Comparison of ENCODE assay signal across 1 cellular context in the genomic region with DNA sequence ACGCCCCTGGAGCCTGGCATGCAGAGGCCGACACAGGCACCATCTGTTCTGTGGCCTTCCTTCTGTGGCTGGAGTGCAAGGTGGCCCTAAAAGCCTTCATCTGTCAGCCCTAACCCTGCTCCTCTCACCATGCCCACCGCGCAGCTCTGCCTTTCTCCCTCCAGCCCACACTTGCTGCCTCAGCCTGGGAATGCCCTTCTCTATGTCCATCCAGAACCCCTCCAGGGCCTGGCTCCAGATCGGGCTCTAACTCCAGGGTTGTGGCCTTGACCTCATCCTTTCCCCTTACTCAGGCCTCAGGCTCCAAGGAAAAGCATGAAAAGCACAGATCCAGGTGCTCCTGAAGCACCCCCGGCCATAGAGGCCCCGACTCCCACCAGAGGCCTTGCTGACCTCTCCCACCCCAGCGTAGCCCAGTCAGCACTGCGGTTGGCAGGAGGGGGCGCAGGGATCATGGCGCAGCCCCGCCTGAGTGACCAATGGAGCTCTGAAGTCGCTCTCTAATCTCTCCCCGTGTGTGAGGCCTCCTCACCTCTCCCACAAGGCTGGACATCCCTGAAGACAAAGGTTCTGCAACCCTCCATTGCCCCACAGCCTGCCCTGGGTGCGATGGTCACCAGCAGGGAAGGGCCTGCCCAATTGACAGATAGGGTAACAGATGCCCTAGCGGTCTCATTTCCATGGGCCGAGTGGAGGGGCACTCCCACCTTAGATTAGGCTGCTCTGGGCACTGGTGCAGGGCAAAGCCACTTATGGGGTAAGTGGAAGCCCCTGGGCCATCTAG.
TF ChIP-seq lines count a peak whose summit lies in the region.

No MANE protein-coding gene starts in this region.

TF ChIP-seq in IMR-90, 13 proteins besides CTCF, POLR2A, EP300 and RAD21:
- TF ChIP-seq, protein P1, sequence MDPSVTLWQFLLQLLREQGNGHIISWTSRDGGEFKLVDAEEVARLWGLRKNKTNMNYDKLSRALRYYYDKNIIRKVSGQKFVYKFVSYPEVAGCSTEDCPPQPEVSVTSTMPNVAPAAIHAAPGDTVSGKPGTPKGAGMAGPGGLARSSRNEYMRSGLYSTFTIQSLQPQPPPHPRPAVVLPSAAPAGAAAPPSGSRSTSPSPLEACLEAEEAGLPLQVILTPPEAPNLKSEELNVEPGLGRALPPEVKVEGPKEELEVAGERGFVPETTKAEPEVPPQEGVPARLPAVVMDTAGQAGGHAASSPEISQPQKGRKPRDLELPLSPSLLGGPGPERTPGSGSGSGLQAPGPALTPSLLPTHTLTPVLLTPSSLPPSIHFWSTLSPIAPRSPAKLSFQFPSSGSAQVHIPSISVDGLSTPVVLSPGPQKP (IDR thresholded peaks at IDR 0.05; ENCODE audit: borderline replicate concordance, low read depth, low read length): no peak
- TF ChIP-seq CHD1 (IDR thresholded peaks at IDR 0.05; ENCODE audit: low read depth, low read length): no peak
- no peak for TF ChIP-seq FOS (IDR thresholded peaks at IDR 0.05; ENCODE audit: low read depth, low read length)
- no peak for TF ChIP-seq MXI1 (IDR thresholded peaks at IDR 0.05; ENCODE audit: borderline replicate concordance, low read depth, low read length)
- no peak for TF ChIP-seq MAZ (IDR thresholded peaks at IDR 0.05; ENCODE audit: borderline replicate concordance, low read depth, low read length)
- no peak for TF ChIP-seq NFE2L2 (IDR thresholded peaks at IDR 0.05; ENCODE audit: low read depth, low read length)
- no peak for TF ChIP-seq RFX5 (IDR thresholded peaks at IDR 0.05; ENCODE audit: low read depth, low read length)
- TF ChIP-seq CEBPB (IDR thresholded peaks at IDR 0.05; ENCODE audit: low read depth, low read length): no peak
- TF ChIP-seq BHLHE40 (IDR thresholded peaks at IDR 0.05; ENCODE audit: low read depth, low read length): no peak
- no peak for TF ChIP-seq SMC3 (IDR thresholded peaks at IDR 0.05; ENCODE audit: low read depth, low read length)
- TF ChIP-seq, protein P2, sequence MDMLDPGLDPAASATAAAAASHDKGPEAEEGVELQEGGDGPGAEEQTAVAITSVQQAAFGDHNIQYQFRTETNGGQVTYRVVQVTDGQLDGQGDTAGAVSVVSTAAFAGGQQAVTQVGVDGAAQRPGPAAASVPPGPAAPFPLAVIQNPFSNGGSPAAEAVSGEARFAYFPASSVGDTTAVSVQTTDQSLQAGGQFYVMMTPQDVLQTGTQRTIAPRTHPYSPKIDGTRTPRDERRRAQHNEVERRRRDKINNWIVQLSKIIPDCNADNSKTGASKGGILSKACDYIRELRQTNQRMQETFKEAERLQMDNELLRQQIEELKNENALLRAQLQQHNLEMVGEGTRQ (IDR thresholded peaks at IDR 0.05; ENCODE audit: low read depth, low read length): no peak
- TF ChIP-seq RCOR1 (IDR thresholded peaks at IDR 0.05; ENCODE audit: insufficient replicate concordance, low read length): no peak
- no peak for TF ChIP-seq MAFK (IDR thresholded peaks at IDR 0.05; ENCODE audit: low read depth, low read length)
